1 cellular context compared by ENCODE assay signal in genomic region chr14:96362965-96363750, GRCh38.
A peak's percentile ranks its signal among the peaks of the same experiment; 100 is the strongest.
TF ChIP-seq lines count a peak whose summit lies in the region.

Gene ATG2B, minus strand, starts transcription at chr14:96363341. Its CDS starts 365 bp downstream, at chr14:96362976.
Gene GSKIP, plus strand, starts transcription at chr14:96363526. Its CDS starts 18,722 bp downstream, at chr14:96382248.

TF ChIP-seq in HepG2, 621 proteins besides CTCF, POLR2A, EP300 and RAD21 (continued from another document and continues in another):
- TF ChIP-seq GMEB1 (CRISPR knock-in tag; IDR thresholded peaks at IDR 0.05; ENCODE audit: borderline replicate concordance), result no peak
- peak; percentile 70; the same call in 1 of the 2 replicates for TF ChIP-seq ARID4A (CRISPR knock-in tag; IDR thresholded peaks at IDR 0.05; ENCODE audit: borderline replicate concordance)
- no peak for TF ChIP-seq SMYD3 (CRISPR knock-in tag; IDR thresholded peaks at IDR 0.05)
- no peak for TF ChIP-seq NFE2L1 (CRISPR knock-in tag; IDR thresholded peaks at IDR 0.05; ENCODE audit: borderline replicate concordance)
- TF ChIP-seq ZNF777 (CRISPR knock-in tag; IDR thresholded peaks at IDR 0.05), result peak; percentile 70
- peak; percentile 33 for TF ChIP-seq IKZF4 (CRISPR knock-in tag; IDR thresholded peaks at IDR 0.05; ENCODE audit: borderline replicate concordance, low read depth, not compliant biosample characterization)
- TF ChIP-seq ZNF557 (CRISPR knock-in tag; IDR thresholded peaks at IDR 0.05), result no peak
- TF ChIP-seq ZNF121 (CRISPR knock-in tag; IDR thresholded peaks at IDR 0.05), result 0 out of 2 replicates have a peak, but pooled peaks have one; percentile 33
- peak; percentile 84 for TF ChIP-seq MAZ (IDR thresholded peaks at IDR 0.05; ENCODE audit: borderline replicate concordance, low read depth, low read length)
- TF ChIP-seq MAZ (CRISPR knock-in tag; IDR thresholded peaks at IDR 0.05; ENCODE audit: low read depth), result peak; percentile 46; the same call in 1 of the 2 replicates
- no peak for TF ChIP-seq ZFAT (CRISPR knock-in tag; conservative IDR thresholded peaks at IDR 0.05)
- no peak for TF ChIP-seq AKNA (CRISPR knock-in tag; IDR thresholded peaks at IDR 0.05; ENCODE audit: borderline replicate concordance)
- peak; percentile 56 for TF ChIP-seq POLR2AphosphoS5 (IDR thresholded peaks at IDR 0.05; ENCODE audit: low read depth, low read length)
- TF ChIP-seq SNAI1 (CRISPR knock-in tag; IDR thresholded peaks at IDR 0.05; ENCODE audit: borderline replicate concordance), result peak; percentile 67; the same call in 1 of the 2 replicates
- TF ChIP-seq CBX5 (CRISPR knock-in tag; IDR thresholded peaks at IDR 0.05; ENCODE audit: borderline replicate concordance), result no peak
- TF ChIP-seq ZFP91 (CRISPR knock-in tag; IDR thresholded peaks at IDR 0.05; ENCODE audit: borderline replicate concordance), result no peak
- TF ChIP-seq CEBPB (IDR thresholded peaks at IDR 0.05; ENCODE audit: borderline replicate concordance, low read depth, low read length), result no peak
- TF ChIP-seq NFRKB (IDR thresholded peaks at IDR 0.05), result no peak
- TF ChIP-seq ZBTB37 (CRISPR knock-in tag; IDR thresholded peaks at IDR 0.05), result no peak
- TF ChIP-seq KLF15 (CRISPR knock-in tag; IDR thresholded peaks at IDR 0.05; ENCODE audit: borderline replicate concordance), result peak; percentile 55; the same call in 1 of the 2 replicates
- TF ChIP-seq ZNF260 (CRISPR knock-in tag; IDR thresholded peaks at IDR 0.05; ENCODE audit: borderline replicate concordance, low read depth), result no peak
- peak; percentile 52; the same call in 1 of the 2 replicates for TF ChIP-seq ZMYM4 (CRISPR knock-in tag; IDR thresholded peaks at IDR 0.05)
- TF ChIP-seq SIN3A (IDR thresholded peaks at IDR 0.05; ENCODE audit: borderline replicate concordance, low read depth, low read length), result peak; percentile 62; the same call in 1 of the 2 replicates
- no peak for TF ChIP-seq ZFYVE20 (CRISPR knock-in tag; IDR thresholded peaks at IDR 0.05; ENCODE audit: borderline replicate concordance, low read depth)
- TF ChIP-seq NFAT5 (CRISPR knock-in tag; IDR thresholded peaks at IDR 0.05), result peak; percentile 69; the same call in 1 of the 2 replicates
- no peak for TF ChIP-seq HNF4A (CRISPR knock-in tag; IDR thresholded peaks at IDR 0.05)
- TF ChIP-seq TBP (CRISPR knock-in tag; IDR thresholded peaks at IDR 0.05), result no peak
- TF ChIP-seq ZNF44 (CRISPR knock-in tag; IDR thresholded peaks at IDR 0.05), result no peak
- no peak for TF ChIP-seq ZNF597 (CRISPR knock-in tag; IDR thresholded peaks at IDR 0.05)
